21 cellular contexts compared by ENCODE assay signal in genomic region chr4:24923550-24923949, GRCh38. TPM values are rescaled to one million over a fixed set of nuclear protein-coding genes. Genes with fewer than 3 reads are reported as not detected.
"Had no signal": no experiment of that assay in that cellular context is flagged by ENCODE, and none has a peak within 500 bp of the region (broad histone marks: within the 10 kb centered on the region; RNA-seq: fewer than 3 reads in every experiment).

No MANE protein-coding gene starts in this region.

- H3K36me3 ChIP-seq: heart left ventricle, upper lobe of left lung, vagina had no signal

- H3K27ac ChIP-seq: coronary artery, foreskin keratinocyte, heart left ventricle, skin epidermis, upper lobe of left lung, vagina had no signal

- H3K4me1 ChIP-seq: foreskin keratinocyte, upper lobe of left lung, vagina had no signal

- H3K27me3 ChIP-seq: heart left ventricle, upper lobe of left lung, vagina had no signal

- DNase-seq: activated B cell treated with CpG ODN at 0.5 μM for 24 hours; activated CD4-positive, alpha-beta T cell treated with anti-CD3 and anti-CD28 coated beads, Interleukin-2, amount 50 U/mL, for 1 hour; activated CD8-positive, alpha-beta T cell treated with anti-CD3 and anti-CD28 coated beads for 36 hours; activated T-cell treated with anti-CD3 and anti-CD28 coated beads, Interleukin-2, amount 50 U/mL, for 4 hours; effector memory CD8-positive, alpha-beta T cell; erythroblast; hypothalamus; immature natural killer cell; natural killer cell; posterior cingulate gyrus; stimulated activated CD4-positive, alpha-beta T cell treated with anti-CD3 and anti-CD28 coated beads, Interleukin-4, amount 100 ng/mL, for 24 hours; stimulated activated naive CD8-positive, alpha-beta T cell treated with anti-CD3 and anti-CD28 coated beads, Interleukin-15, amount 100 ng/mL, for 72 hours; substantia nigra; T-helper 2 cell; upper lobe of left lung had no signal

- H3K4me3 ChIP-seq: coronary artery, heart left ventricle, skin epidermis, upper lobe of left lung, vagina had no signal

- H3K9me3 ChIP-seq: vagina had no signal

RNA-seq across cellular contexts. Expression of gene CCDC149, which starts 10.7 kb away (rescaled TPM):
- total RNA-seq: activated B cell treated with CpG ODN at 0.5 μM for 24 hours; activated CD8-positive, alpha-beta T cell treated with anti-CD3 and anti-CD28 coated beads for 36 hours; activated T-cell treated with anti-CD3 and anti-CD28 coated beads, Interleukin-2, amount 50 U/mL, for 4 hours; activated T-helper 17 cell treated with anti-CD3 and anti-CD28 coated beads, Interleukin-2, amount 50 U/mL, for 72 hours had no signal
